In the genomic region with DNA sequence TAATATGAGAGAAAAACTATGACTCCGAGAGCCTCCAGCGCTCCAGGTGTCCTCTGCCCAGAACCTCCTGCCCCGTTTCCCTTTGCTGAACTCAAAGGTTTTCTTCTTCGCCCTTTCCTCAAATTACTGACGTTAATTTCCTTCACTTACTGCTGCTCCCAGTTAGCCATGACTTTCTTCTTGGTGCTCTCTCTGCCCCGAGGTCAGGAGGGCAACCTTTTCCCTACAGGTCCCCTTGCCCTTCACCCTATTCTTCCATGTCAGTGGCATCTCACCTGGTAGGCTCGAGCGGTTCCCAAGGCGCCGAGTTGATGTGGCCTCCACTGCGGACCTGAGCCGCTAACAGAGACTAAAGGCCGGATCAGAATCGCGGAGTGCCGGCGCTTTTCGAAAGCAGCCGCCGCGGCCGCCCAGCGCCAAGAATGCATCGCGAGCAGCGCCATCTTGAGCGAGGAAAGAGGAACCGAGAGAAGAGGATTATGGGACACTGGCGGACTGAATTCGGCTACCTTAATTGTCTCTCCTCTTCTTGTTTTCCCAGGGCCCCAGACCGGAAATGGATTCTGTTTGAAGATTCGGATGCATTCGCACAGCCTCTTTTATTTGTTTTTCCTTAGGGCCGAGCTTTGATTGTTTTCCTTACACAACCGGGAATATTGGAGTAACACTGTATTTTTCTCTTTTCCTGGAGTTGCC, we compare ENCODE assay signal across 8 cellular contexts. TPM values are rescaled to one million over a fixed set of nuclear protein-coding genes. Genes with fewer than 3 reads are reported as not detected.
A peak's percentile ranks its signal among the peaks of the same experiment; 100 is the strongest.
DNase-seq lines count a peak whose midpoint lies in the region; ATAC-seq lines count a peak whose summit lies in the region.

A gene (minus strand): TSS at position 454 of the 696 bp plus-strand sequence. CDS start 11 bp downstream, at position 443.

- ATAC-seq in GM19035 (IDR thresholded peaks at IDR 0.05; ENCODE audit: unreplicated experiment) (peak; percentile 93), HG03378 (IDR thresholded peaks at IDR 0.05; ENCODE audit: unreplicated experiment) (peak; percentile 87), left lobe of liver (peak; percentile 97)

- DNase-seq in AG20443 (ENCODE audit: low spot score) (peak; percentile 62), NCI-H510A (lab: John Stamatoyannopoulos, UW) (peak; percentile 30), dermis blood vessel endothelial cell (peak; percentile 72), left lobe of liver (ENCODE audit: low spot score) (peak; percentile 70)
- peak; percentile 65 for DNase-seq in activated CD4-positive, alpha-beta T cell treated with anti-CD3 and anti-CD28 coated beads for 48 hours
- peak; percentile 49 to 63 for DNase-seq in stimulated activated CD4-positive, alpha-beta T cell treated with anti-CD3 and anti-CD28 coated beads, Interleukin-2, amount 100 ng/mL, for 24 hours

RNA-seq across cellular contexts. Expression of the gene that starts here (rescaled TPM):
- 33.3 and 35.4 TPM in 2 replicates for total RNA-seq in dermis blood vessel endothelial cell
- total RNA-seq in left lobe of liver = 16.9 TPM

Comparison
In these comparisons a context has a peak if more than half of its experiments do, and no peak if none do; other contexts are left out.
1. Peak in every context shown above with its lines: DNase-seq and ATAC-seq.